Comparison of ENCODE assay signal across 24 cellular contexts in genomic region chr1:205047764-205048231, GRCh38. TPM values are rescaled to one million over a fixed set of nuclear protein-coding genes. Genes with fewer than 3 reads are reported as not detected.
DNase-seq lines count a peak whose midpoint lies in the region; TF ChIP-seq lines count a peak whose summit lies in the region.
"Had no signal": no experiment of that assay in that cellular context is flagged by ENCODE, and none has a peak within 500 bp of the region (broad histone marks: within the 10 kb centered on the region; RNA-seq: fewer than 3 reads in every experiment).

No MANE protein-coding gene starts in this region.

- no peaks in the 10 kb centered on the region for H3K9me3 ChIP-seq in GM23248 (ENCODE audit: low read depth)
- H3K9me3 ChIP-seq: Peyer's patch had no signal

- TF ChIP-seq CTCF in dorsolateral prefrontal cortex (IDR thresholded peaks at IDR 0.05 in 54 of 56, conservative IDR thresholded peaks at IDR 0.05 in 2 of 56; ENCODE audit: low read depth in 1 of 56, partially characterized antibody in 56 of 56): peak in 1 of 56 donors; percentile 3

- no peaks in the 10 kb centered on the region for H3F3A ChIP-seq in GM23248 (ENCODE audit: insufficient read depth)

- intact Hi-C loops in dorsolateral prefrontal cortex (cut with DNase I): no loop called here

- in situ Hi-C loops in GM23248 (cut with MboI): no loop called here

- peak in 1 of 10 donors; percentile 66 for DNase-seq in dorsolateral prefrontal cortex
- DNase-seq in left kidney (ENCODE audit: low read depth, low spot score): peak; percentile 44
- no peak for DNase-seq in NOMO-1 treated with dmso at 0.1 percent for 144 hours (lab: John Stamatoyannopoulos, UW; ENCODE audit: unreplicated experiment)
- DNase-seq in GM23248: no peak
- no peak for DNase-seq in activated CD4-positive, alpha-beta T cell treated with anti-CD3 and anti-CD28 coated beads for 4 hours
- DNase-seq: CD8-positive, alpha-beta memory T cell; H7; Karpas-422; NCI-H1092; NCI-H1417 treated with DMSO at 0.1 percent for 48 hours; NCI-H187; NCI-H2081 treated with DMSO at 0.1 percent for 48 hours; NCI-H2171; NCI-H226; NCI-H510A; NCI-H69; OCI-M1; Peyer's patch; SIG-M5 had no signal

- H2AFZ ChIP-seq in GM23248: no peak overlapping the region

- peak overlapping the region; percentile 97 for H3K27ac ChIP-seq in angular gyrus (ENCODE audit: low read depth, low read length)
- H3K27ac ChIP-seq in dorsolateral prefrontal cortex: peak overlapping the region; percentile 87 to 100 (median 99)
- H3K27ac ChIP-seq in temporal lobe (ENCODE audit: low read depth, low read length): peak overlapping the region; percentile 99
- H3K27ac ChIP-seq in GM23248: no peak overlapping the region
- H3K27ac ChIP-seq: Peyer's patch, SK-N-MC had no signal

- H3K4me3 ChIP-seq in dorsolateral prefrontal cortex (peak overlapping the region in 53 of 59 donors; percentile 13 to 98 (median 83)), GM23248 (no peak overlapping the region)
- H3K4me3 ChIP-seq: Peyer's patch, SK-N-MC had no signal

- no peaks in the 10 kb centered on the region for H3K9me2 ChIP-seq in GM23248 (ENCODE audit: insufficient read depth)

- H4K20me1 ChIP-seq in GM23248 (ENCODE audit: insufficient read depth): no peaks in the 10 kb centered on the region

- H3K79me2 ChIP-seq in GM23248 (ENCODE audit: insufficient read depth): no peaks in the 10 kb centered on the region

- no peak overlapping the region for H3K4me2 ChIP-seq in GM23248 (ENCODE audit: unreplicated experiment)

- H3K36me3 ChIP-seq in GM23248 (ENCODE audit: low read depth): no peaks in the 10 kb centered on the region
- H3K36me3 ChIP-seq: Peyer's patch had no signal

- WGBS in GM23248 (ENCODE audit: low coverage in 1 of 2, low lambda C conversion rate in 2 of 2, missing lambda C conversion rate in 2 of 2), 2 experiments: 36 to 41% methylated on average over 5 of the region's 5 CpGs

- H3K9ac ChIP-seq in GM23248: no peak overlapping the region

- H3K27me3 ChIP-seq in dorsolateral prefrontal cortex (peaks cover 0 to 8% (median 0%) of the 10 kb centered on the region in 45 donors), GM23248 (replicated peaks; ENCODE audit: insufficient read depth) (peaks cover 71% of the 10 kb centered on the region)

- no peaks in the 10 kb centered on the region for H3K4me1 ChIP-seq in GM23248 (ENCODE audit: insufficient read depth)

RNA-seq across cellular contexts. Expression of gene CNTN2, which starts 4.8 kb away (rescaled TPM):
- total RNA-seq in dorsolateral prefrontal cortex: 1,000 to 10,000 TPM in 1 of 120 experiments, 100 to 1,000 TPM in 115, 10 to 100 TPM in 4; 87.4 to 1,120 (median 263) TPM
- total RNA-seq in temporal lobe: 23.4 TPM
- not detected in 2 replicates for total RNA-seq in GM23248 (2014; rRNA removed; shearing (Covaris generic))
- polyA plus RNA-seq in GM23248 (2016; fragmentation: Nextera tagmentation; extraction: Ambion mirVana): not detected in 2 replicates
- total RNA-seq: CD8-positive, alpha-beta memory T cell; H7; HT-29 had no signal
- polyA plus RNA-seq: CD14-positive monocyte; CD8-positive, alpha-beta memory T cell had no signal

RNA-seq across cellular contexts. Expression of gene TMEM81, which starts 36.5 kb away (rescaled TPM):
- total RNA-seq in dorsolateral prefrontal cortex (10 to 100 TPM in 39 of 120 experiments, 1 to 10 TPM in 81; 4.7 to 14.8 (median 8.4) TPM), temporal lobe (2.0 TPM)
- total RNA-seq in GM23248 (2014; rRNA removed; shearing (Covaris generic)): 0.51 and 2.2 TPM in 2 replicates
- polyA plus RNA-seq in GM23248 (2016; fragmentation: Nextera tagmentation; extraction: Ambion mirVana): 0.75 and 0.95 TPM in 2 replicates

Comparison
In these comparisons a context has a peak if more than half of its experiments do, and no peak if none do; other contexts are left out.
1. RNA of gene CNTN2, which starts 4.8 kb away (total RNA-seq): 87.4 to 1,120 TPM in dorsolateral prefrontal cortex and 23.4 TPM in temporal lobe (single experiment); not detected in GM23248; every median in the first group is over 10 times any median in the second.